8 cellular contexts compared by ENCODE assay signal in the genomic region with DNA sequence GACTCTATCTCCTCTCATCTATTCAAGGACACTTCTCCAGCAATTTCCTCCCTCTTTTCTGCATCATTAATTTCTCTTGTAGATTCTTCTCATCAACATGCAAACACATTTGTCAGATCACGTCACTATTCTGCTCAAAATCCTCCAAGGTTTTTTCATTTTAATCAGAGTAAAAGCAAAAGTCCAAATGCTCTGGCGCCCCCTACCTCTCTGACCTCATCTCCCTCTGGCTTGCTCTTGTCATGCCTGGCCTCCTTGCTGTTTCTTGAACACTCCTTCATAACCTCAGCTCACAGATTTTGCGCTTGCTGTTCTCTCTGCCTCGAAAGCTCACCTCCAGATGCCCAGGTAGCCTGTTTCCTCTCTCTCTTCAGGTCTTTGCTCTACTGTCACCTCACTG. TPM values are rescaled to one million over a fixed set of nuclear protein-coding genes. Genes with fewer than 3 reads are reported as not detected.
DNase-seq lines count a peak whose midpoint lies in the region; ATAC-seq and TF ChIP-seq lines count a peak whose summit lies in the region.

No MANE protein-coding gene starts in this region.

- H3K27me3 Mint-ChIP-seq in brain (no peaks in the 10 kb centered on the region), neural crest cell (ENCODE audit: low read depth) (no peaks in the 10 kb centered on the region), immature natural killer cell (ENCODE audit: low read depth in 3 of 3) (peaks cover 0 to 2% (median 0%) of the 10 kb centered on the region in 3 donors)

- H3K9me3 ChIP-seq in upper lobe of left lung: no peaks in the 10 kb centered on the region

- H3K36me3 Mint-ChIP-seq in brain (peaks cover 74% of the 10 kb centered on the region), neural crest cell (ENCODE audit: low read depth) (peaks cover 26% of the 10 kb centered on the region), immature natural killer cell (peaks cover 27 to 46% (median 38%) of the 10 kb centered on the region in 3 donors)

- TF ChIP-seq CTCF in LNCaP clone FGC (IDR thresholded peaks at IDR 0.05; ENCODE audit: control insufficient read depth, extremely low read depth, insufficient read depth) (peak; percentile 46), brain (conservative IDR thresholded peaks at IDR 0.05) (peak; percentile 47 to 72), neural crest cell (conservative IDR thresholded peaks at IDR 0.05) (peak; percentile 59), upper lobe of left lung (IDR thresholded peaks at IDR 0.05) (no peak)

- H3K4me3 Mint-ChIP-seq in brain (no peak overlapping the region), neural crest cell (no peak overlapping the region), immature natural killer cell (no peak overlapping the region)

- H3K27me3 ChIP-seq in upper lobe of left lung: no peaks in the 10 kb centered on the region

- H3K4me1 Mint-ChIP-seq in brain (peaks cover 4% of the 10 kb centered on the region), neural crest cell (no peaks in the 10 kb centered on the region), immature natural killer cell (no peaks in the 10 kb centered on the region)

- H3K9me3 Mint-ChIP-seq in brain (no peaks in the 10 kb centered on the region), neural crest cell (no peaks in the 10 kb centered on the region), immature natural killer cell (no peaks in the 10 kb centered on the region)

- 83 to 90% methylated on average over 4 of the region's 4 CpGs for WGBS in upper lobe of left lung, 2 donors

- H3K4me3 ChIP-seq in LNCaP clone FGC (ENCODE audit: low read depth, low read length) (no peak overlapping the region), upper lobe of left lung (no peak overlapping the region)

- no peak overlapping the region for H3K27ac ChIP-seq in upper lobe of left lung

- H3K4me1 ChIP-seq in upper lobe of left lung: no peaks in the 10 kb centered on the region

- peaks cover 43 to 93% (median 72%) of the 10 kb centered on the region in 4 donors for H3K36me3 ChIP-seq in upper lobe of left lung

- no peak for ATAC-seq in upper lobe of left lung (ENCODE audit: low FRiP score in 2 of 2)

- H3K27ac Mint-ChIP-seq in brain (peak overlapping the region in 4 of 5 experiments; percentile 3 to 80 (median 34)), neural crest cell (ENCODE audit: unreplicated experiment) (peak overlapping the region; percentile 72), immature natural killer cell (peak overlapping the region in 1 of 6 donors; percentile 31)

- no peak for TF ChIP-seq EP300 in upper lobe of left lung (IDR thresholded peaks at IDR 0.05)

- no peak for TF ChIP-seq POLR2A in upper lobe of left lung (IDR thresholded peaks at IDR 0.05)

- DNase-seq in NCI-H2196 (lab: John Stamatoyannopoulos, UW; ENCODE audit: unreplicated experiment): peak; percentile 1
- no peak for DNase-seq in NCI-H2196 treated with DMSO at 0.1 percent for 48 hours (lab: John Stamatoyannopoulos, UW; ENCODE audit: unreplicated experiment)
- no peak for DNase-seq in LNCaP clone FGC (ENCODE audit: low read depth)
- peak; percentile 30 for DNase-seq in neural crest cell (ENCODE audit: low read depth, low spot score)
- no peak for DNase-seq in immature natural killer cell
- DNase-seq in upper lobe of left lung: no peak
- no peak for DNase-seq in activated gamma-delta T cell treated with Interleukin-2 at 50 U/mL for 16 hours

RNA-seq across cellular contexts. Expression of a gene that starts 22.4 kb away (rescaled TPM):
- polyA plus RNA-seq in brain (ENCODE audit: insufficient read depth, low read depth, low replicate concordance) (76.8 TPM), immature natural killer cell (100 to 1,000 TPM; 110 to 189 (median 115) TPM)
- total RNA-seq in neural crest cell (111 and 117 TPM in 2 replicates), upper lobe of left lung (10 to 100 TPM; 45.3 to 71.4 (median 63.7) TPM)

RNA-seq across cellular contexts. Expression of a gene that starts 32.0 kb away (rescaled TPM):
- polyA plus RNA-seq in brain (ENCODE audit: insufficient read depth, low read depth, low replicate concordance) (not detected), immature natural killer cell (not detected)
- total RNA-seq in neural crest cell (not detected in 2 replicates), upper lobe of left lung (not detected)

Comparison
In these comparisons a context has a peak if more than half of its experiments do, and no peak if none do; other contexts are left out.
1. DNase-seq: peak in NCI-H2196 (single experiment) and neural crest cell (single experiment); none in NCI-H2196 treated with DMSO at 0.1 percent for 48 hours (single experiment), LNCaP clone FGC (single experiment), immature natural killer cell (0 of 3), upper lobe of left lung (0 of 2) and activated gamma-delta T cell treated with Interleukin-2 at 50 U/mL for 16 hours (single experiment).
2. CTCF ChIP-seq: peak in LNCaP clone FGC (single experiment), brain (2 of 2) and neural crest cell (single experiment); none in upper lobe of left lung (0 of 6).